8 cellular contexts compared by ENCODE assay signal in genomic region chr17:59839646-59840328, GRCh38. TPM values are rescaled to one million over a fixed set of nuclear protein-coding genes. Genes with fewer than 3 reads are reported as not detected.
DNase-seq lines count a peak whose midpoint lies in the region; TF ChIP-seq lines count a peak whose summit lies in the region.

No MANE protein-coding gene starts in this region.

- peak overlapping the region; percentile 88 to 89 for H3K27ac ChIP-seq in tibial artery

- no peaks in the 10 kb centered on the region for H3K9me3 ChIP-seq in tibial artery

- H3K4me1 ChIP-seq in tibial artery: peaks cover 4 to 65% (median 17%) of the 10 kb centered on the region in 4 donors

- peak overlapping the region; percentile 97 for H3K4me3 Mint-ChIP-seq in activated naive CD4-positive, alpha-beta T cell treated with anti-CD3 and anti-CD28 coated beads, Interleukin-2, amount 10 ng/mL, durations not matched to agents 7 days and 5 days
- H3K4me3 Mint-ChIP-seq in activated naive CD8-positive, alpha-beta T cell treated with anti-CD3 and anti-CD28 coated beads for 36 hours: peak overlapping the region; percentile 99

- H3K27me3 ChIP-seq in tibial artery: no peaks in the 10 kb centered on the region

- no peaks in the 10 kb centered on the region for H3K9me3 Mint-ChIP-seq in activated naive CD4-positive, alpha-beta T cell treated with anti-CD3 and anti-CD28 coated beads, Interleukin-2, amount 10 ng/mL, durations not matched to agents 7 days and 5 days
- H3K9me3 Mint-ChIP-seq in activated naive CD8-positive, alpha-beta T cell treated with anti-CD3 and anti-CD28 coated beads for 36 hours: peaks cover 4% of the 10 kb centered on the region

- H3K27ac Mint-ChIP-seq in activated naive CD4-positive, alpha-beta T cell treated with anti-CD3 and anti-CD28 coated beads, Interleukin-2, amount 10 ng/mL, durations not matched to agents 7 days and 5 days: peak overlapping the region; percentile 99
- H3K27ac Mint-ChIP-seq in activated naive CD8-positive, alpha-beta T cell treated with anti-CD3 and anti-CD28 coated beads for 36 hours: peak overlapping the region; percentile 100

- no peaks in the 10 kb centered on the region for H3K27me3 Mint-ChIP-seq in activated naive CD4-positive, alpha-beta T cell treated with anti-CD3 and anti-CD28 coated beads, Interleukin-2, amount 10 ng/mL, durations not matched to agents 7 days and 5 days
- H3K27me3 Mint-ChIP-seq in activated naive CD8-positive, alpha-beta T cell treated with anti-CD3 and anti-CD28 coated beads for 36 hours: peaks cover 44% of the 10 kb centered on the region

- no peak for TF ChIP-seq CTCF in tibial artery (IDR thresholded peaks at IDR 0.05)

- H3K36me3 Mint-ChIP-seq in activated naive CD4-positive, alpha-beta T cell treated with anti-CD3 and anti-CD28 coated beads, Interleukin-2, amount 10 ng/mL, durations not matched to agents 7 days and 5 days: peaks cover 55% of the 10 kb centered on the region
- H3K36me3 Mint-ChIP-seq in activated naive CD8-positive, alpha-beta T cell treated with anti-CD3 and anti-CD28 coated beads for 36 hours: peaks cover 56% of the 10 kb centered on the region

- CTCF ChIA-PET in activated naive CD4-positive, alpha-beta T cell treated with anti-CD3 and anti-CD28 coated beads, Interleukin-2, amount 10 ng/mL, durations not matched to agents 7 days and 5 days (lab: Charles Lee): interaction anchor here (1.3 to 4.2 kb wide), 5 partner anchors 11 to 87 kb away, joined by 4 to 21 read pairs (median 6); no protein-coding TSS in a partner anchor

- intact Hi-C loops in tibial artery (cut with DNase I; ENCODE audit: low total_unique reads): loop anchor here (2.0 kb wide), 1 partner anchor 87 kb away; no protein-coding TSS in a partner anchor

- peaks cover 0 to 28% (median 0%) of the 10 kb centered on the region in 3 donors for H3K36me3 ChIP-seq in tibial artery

- H3K4me3 ChIP-seq in tibial artery: peak overlapping the region; percentile 63

- no peak for DNase-seq in activated naive CD4-positive, alpha-beta T cell treated with anti-CD3 and anti-CD28 coated beads, Interleukin-2, amount 10 ng/mL, durations not matched to agents 7 days and 5 days
- no peak for DNase-seq in activated naive CD4-positive, alpha-beta T cell treated with Interleukin-2 at 50 U/mL for 16 hours
- DNase-seq in activated naive CD8-positive, alpha-beta T cell treated with anti-CD3 and anti-CD28 coated beads for 36 hours: no peak
- DNase-seq in iris pigment epithelial cell (ENCODE audit: low read depth): peak; percentile 47
- DNase-seq in tibial artery: no peak
- DNase-seq in NCI-H2171 (lab: John Stamatoyannopoulos, UW): no peak
- no peak for DNase-seq in NCI-H1436 (lab: John Stamatoyannopoulos, UW)
- no peak for DNase-seq in middle frontal gyrus (ENCODE audit: extremely low spot score, low spot score)

- peaks cover 49% of the 10 kb centered on the region for H3K4me1 Mint-ChIP-seq in activated naive CD4-positive, alpha-beta T cell treated with anti-CD3 and anti-CD28 coated beads, Interleukin-2, amount 10 ng/mL, durations not matched to agents 7 days and 5 days
- H3K4me1 Mint-ChIP-seq in activated naive CD8-positive, alpha-beta T cell treated with anti-CD3 and anti-CD28 coated beads for 36 hours: peaks cover 64% of the 10 kb centered on the region

RNA-seq across cellular contexts. Expression of gene TUBD1, which starts 53.0 kb away (rescaled TPM):
- 1 to 10 TPM; 7.6 to 7.8 TPM for total RNA-seq in activated naive CD8-positive, alpha-beta T cell treated with anti-CD3 and anti-CD28 coated beads for 36 hours

RNA-seq across cellular contexts. Expression of gene RPS6KB1, which starts 53.1 kb away (rescaled TPM):
- total RNA-seq in activated naive CD8-positive, alpha-beta T cell treated with anti-CD3 and anti-CD28 coated beads for 36 hours: 10 to 100 TPM; 47.9 to 61.6 TPM
